16 cellular contexts compared by ENCODE assay signal in genomic region chr1:109832935-109833334, GRCh38.
"Had no signal": no experiment of that assay in that cellular context is flagged by ENCODE, and none has a peak within 500 bp of the region (broad histone marks: within the 10 kb centered on the region; RNA-seq: fewer than 3 reads in every experiment).

No MANE protein-coding gene starts in this region.

- H3K4me3 Mint-ChIP-seq: activated T-cell treated with anti-CD3 and anti-CD28 coated beads, Interleukin-2, amount 50 U/mL, for 4 hours; brain; naive thymus-derived CD8-positive, alpha-beta T cell had no signal

- H3K4me3 ChIP-seq: lower lobe of right lung, thoracic aorta, upper lobe of left lung had no signal

- H3K4me1 Mint-ChIP-seq: brain had no signal

- H3K27me3 ChIP-seq: upper lobe of left lung had no signal

- H3K36me3 Mint-ChIP-seq: brain had no signal

- ATAC-seq: activated naive CD4-positive, alpha-beta T cell treated with anti-CD3 and anti-CD28 coated beads, Interleukin-2, amount 50 U/mL, for 72 hours; activated T-cell treated with anti-CD3 and anti-CD28 coated beads, Interleukin-2, amount 50 U/mL, for 4 hours; lower lobe of right lung; naive thymus-derived CD8-positive, alpha-beta T cell had no signal

- H3K36me3 ChIP-seq: lower lobe of right lung, thoracic aorta, upper lobe of left lung had no signal

- H3K9me3 ChIP-seq: lower lobe of right lung, thoracic aorta had no signal

- H3K27ac ChIP-seq: lower lobe of right lung, thoracic aorta, upper lobe of left lung had no signal

- H3K4me1 ChIP-seq: lower lobe of right lung, upper lobe of left lung had no signal

- DNase-seq: activated CD4-positive, alpha-beta T cell treated with anti-CD3 and anti-CD28 coated beads, Interleukin-2, amount 50 U/mL, for 4 hours; activated CD8-positive, alpha-beta memory T cell treated with anti-CD3 and anti-CD28 coated beads for 24 hours; activated CD8-positive, alpha-beta memory T cell treated with anti-CD3 and anti-CD28 coated beads, Interleukin-2, amount 50 U/mL, for 4 hours; activated gamma-delta T cell; activated T-cell treated with anti-CD3 and anti-CD28 coated beads, Interleukin-2, amount 50 U/mL, for 4 hours; aorta; kidney; lower lobe of right lung; naive thymus-derived CD8-positive, alpha-beta T cell; stimulated activated CD4-positive, alpha-beta T cell treated with anti-CD3 and anti-CD28 coated beads, Interleukin-2, amount 100 ng/mL, for 48 hours; stimulated activated naive CD4-positive, alpha-beta T cell treated with Interleukin-2 at 50 U/mL for 16 hours; T-helper 9 cell; upper lobe of left lung had no signal

- H3K27ac Mint-ChIP-seq: activated naive CD4-positive, alpha-beta T cell treated with anti-CD3 and anti-CD28 coated beads, Interleukin-2, amount 50 U/mL, for 72 hours; brain; naive thymus-derived CD8-positive, alpha-beta T cell had no signal
